ENCODE assay signal across 10 cellular contexts in genomic region chr12:93777249-93777648, GRCh38.
DNase-seq lines count a peak whose midpoint lies in the region; ATAC-seq and TF ChIP-seq lines count a peak whose summit lies in the region.
"Had no signal": no experiment of that assay in that cellular context is flagged by ENCODE, and none has a peak within 500 bp of the region (broad histone marks: within the 10 kb centered on the region; RNA-seq: fewer than 3 reads in every experiment).

No MANE protein-coding gene starts in this region.

- H3K18ac ChIP-seq in neuronal stem cell (ENCODE audit: low read length) = no peak overlapping the region

- ATAC-seq in natural killer cell (no peak), aorta (ENCODE audit: low FRiP score) (peak; percentile 64), HG03521 (IDR thresholded peaks at IDR 0.05; ENCODE audit: unreplicated experiment) (no peak)
- ATAC-seq in natural killer cell treated with Interleukin-12 subunit alpha and Interleukin-12 subunit beta and Interleukin-15 and Interleukin-18, amount 100 ng/mL, for 72 hours = no peak
- ATAC-seq: activated naive CD4-positive, alpha-beta T cell treated with anti-CD3 and anti-CD28 coated beads, Interleukin-2, amount 50 U/mL, for 72 hours had no signal

- H3K36me3 ChIP-seq in neuronal stem cell (replicated peaks in 1 of 2; ENCODE audit: control insufficient read depth in 2 of 2, insufficient read depth in 2 of 2, low read length in 2 of 2) (no peaks in the 10 kb centered on the region), aorta (ENCODE audit: control insufficient read depth in 1 of 2, insufficient read depth in 2 of 2, low read length in 1 of 2) (no peaks in the 10 kb centered on the region)

- no CpG with 5 or more reads among the region's 3 CpGs for WGBS in neuronal stem cell (ENCODE audit: extremely low coverage in 2 of 2, insufficient read length in 2 of 2, insufficient replicate concordance in 1 of 2), 2 donors
- 24 to 45% methylated on average over 3 of the region's 3 CpGs for WGBS in aorta, 2 donors

- H3K4me1 Mint-ChIP-seq in natural killer cell = peaks cover 35 to 40% of the 10 kb centered on the region in 2 donors
- peaks cover 29 to 58% of the 10 kb centered on the region in 2 donors for H3K4me1 Mint-ChIP-seq in natural killer cell treated with Interleukin-12 subunit alpha and Interleukin-12 subunit beta and Interleukin-15 and Interleukin-18, amount 100 ng/mL, for 72 hours (ENCODE audit: low read depth in 2 of 2)
- peaks cover 44% of the 10 kb centered on the region for H3K4me1 Mint-ChIP-seq in nephron progenitor cell
- H3K4me1 Mint-ChIP-seq in activated CD4-positive, alpha-beta memory T cell treated with anti-CD3 and anti-CD28 coated beads, Interleukin-2, amount 10 ng/mL, durations not matched to agents 7 days and 5 days = peaks cover 18% of the 10 kb centered on the region

- H3K36me3 Mint-ChIP-seq in natural killer cell (peaks cover 5% of the 10 kb centered on the region), nephron progenitor cell (ENCODE audit: low read depth) (no peaks in the 10 kb centered on the region)
- H3K36me3 Mint-ChIP-seq in natural killer cell treated with Interleukin-12 subunit alpha and Interleukin-12 subunit beta and Interleukin-15 and Interleukin-18, amount 100 ng/mL, for 72 hours = peaks cover 5% of the 10 kb centered on the region
- H3K36me3 Mint-ChIP-seq in activated CD4-positive, alpha-beta memory T cell treated with anti-CD3 and anti-CD28 coated beads, Interleukin-2, amount 10 ng/mL, durations not matched to agents 7 days and 5 days (ENCODE audit: low read depth) = peaks cover 10% of the 10 kb centered on the region

- H2BK12ac ChIP-seq in neuronal stem cell (ENCODE audit: low read length) = no peak overlapping the region

- no peak for TF ChIP-seq CTCF in natural killer cell (IDR thresholded peaks at IDR 0.05)
- no peak for TF ChIP-seq CTCF in fibroblast of mammary gland (conservative IDR thresholded peaks at IDR 0.05; ENCODE audit: control insufficient read depth, insufficient read depth, low read depth, low read length)
- no peak for TF ChIP-seq CTCF in nephron progenitor cell (IDR thresholded peaks at IDR 0.05)

- no peaks in the 10 kb centered on the region for H3K27me3 Mint-ChIP-seq in natural killer cell (ENCODE audit: low read depth in 2 of 2)
- no peaks in the 10 kb centered on the region for H3K27me3 Mint-ChIP-seq in natural killer cell treated with Interleukin-12 subunit alpha and Interleukin-12 subunit beta and Interleukin-15 and Interleukin-18, amount 100 ng/mL, for 72 hours
- peaks cover 2% of the 10 kb centered on the region for H3K27me3 Mint-ChIP-seq in nephron progenitor cell (ENCODE audit: low read depth, poor library complexity)
- no peaks in the 10 kb centered on the region for H3K27me3 Mint-ChIP-seq in activated CD4-positive, alpha-beta memory T cell treated with anti-CD3 and anti-CD28 coated beads, Interleukin-2, amount 10 ng/mL, durations not matched to agents 7 days and 5 days

- H2BK15ac ChIP-seq in neuronal stem cell (ENCODE audit: low read length) = no peak overlapping the region

- H3K14ac ChIP-seq in neuronal stem cell (ENCODE audit: low read length) = no peak overlapping the region

- POLR2A ChIA-PET in activated CD4-positive, alpha-beta memory T cell treated with anti-CD3 and anti-CD28 coated beads, Interleukin-2, amount 10 ng/mL, durations not matched to agents 7 days and 5 days (lab: Charles Lee) = no interaction called here

- H2BK5ac ChIP-seq in neuronal stem cell (ENCODE audit: low read length) = no peak overlapping the region

- intact Hi-C loops in natural killer cell (cut with micrococcal nuclease) = no loop called here
- intact Hi-C loops in aorta (cut with DNase I) = loop anchor here (5.0 kb wide), 1 partner anchor 35 kb away; no protein-coding TSS in a partner anchor

- DNase-seq in natural killer cell (no peak), fibroblast of mammary gland (ENCODE audit: low read depth) (peak; percentile 77), neuronal stem cell (ENCODE audit: low spot score) (no peak), aorta (no peak), nephron progenitor cell (no peak)
- DNase-seq in natural killer cell treated with Interleukin-12 subunit alpha and Interleukin-12 subunit beta and Interleukin-15 and Interleukin-18, amount 100 ng/mL, for 72 hours (ENCODE audit: low spot score) = no peak
- no peak for DNase-seq in activated CD4-positive, alpha-beta memory T cell treated with anti-CD3 and anti-CD28 coated beads, Interleukin-2, amount 10 ng/mL, durations not matched to agents 7 days and 5 days
- DNase-seq: NCI-H1436 had no signal

- H3K9me3 ChIP-seq in neuronal stem cell (replicated peaks in 1 of 2; ENCODE audit: control insufficient read depth in 2 of 2, insufficient read depth in 1 of 2, low read depth in 1 of 2, low read length in 2 of 2) (no peaks in the 10 kb centered on the region), aorta (ENCODE audit: control insufficient read depth, low read length) (no peaks in the 10 kb centered on the region)

- no peak overlapping the region for H4K91ac ChIP-seq in neuronal stem cell (ENCODE audit: low read depth, low read length, poor library complexity)

- H3K4ac ChIP-seq in neuronal stem cell (ENCODE audit: low read length) = no peak overlapping the region

- H3K79me1 ChIP-seq in neuronal stem cell (ENCODE audit: low read depth, low read length) = no peaks in the 10 kb centered on the region

- H3K4me3 Mint-ChIP-seq in natural killer cell (no peak overlapping the region), nephron progenitor cell (no peak overlapping the region)
- H3K4me3 Mint-ChIP-seq in natural killer cell treated with Interleukin-12 subunit alpha and Interleukin-12 subunit beta and Interleukin-15 and Interleukin-18, amount 100 ng/mL, for 72 hours = no peak overlapping the region
- no peak overlapping the region for H3K4me3 Mint-ChIP-seq in activated CD4-positive, alpha-beta memory T cell treated with anti-CD3 and anti-CD28 coated beads, Interleukin-2, amount 10 ng/mL, durations not matched to agents 7 days and 5 days

- H3K9me3 Mint-ChIP-seq in natural killer cell (peaks cover 2 to 3% of the 10 kb centered on the region in 2 donors), nephron progenitor cell (peaks cover 4% of the 10 kb centered on the region)
- peaks cover 7% of the 10 kb centered on the region for H3K9me3 Mint-ChIP-seq in natural killer cell treated with Interleukin-12 subunit alpha and Interleukin-12 subunit beta and Interleukin-15 and Interleukin-18, amount 100 ng/mL, for 72 hours
- peaks cover 8% of the 10 kb centered on the region for H3K9me3 Mint-ChIP-seq in activated CD4-positive, alpha-beta memory T cell treated with anti-CD3 and anti-CD28 coated beads, Interleukin-2, amount 10 ng/mL, durations not matched to agents 7 days and 5 days

- H2AK5ac ChIP-seq in neuronal stem cell (ENCODE audit: low read depth, low read length) = no peak overlapping the region

- no peak overlapping the region for H3K27ac ChIP-seq in neuronal stem cell (replicated peaks; ENCODE audit: low read length)
- peak overlapping the region; percentile 90 to 95 for H3K27ac ChIP-seq in aorta (ENCODE audit: low read depth in 1 of 2, low read length in 2 of 2)

- H3K4me1 ChIP-seq in neuronal stem cell (ENCODE audit: control insufficient read depth in 2 of 2, insufficient read depth in 1 of 2, low read depth in 1 of 2, low read length in 2 of 2) (peaks cover 0 to 11% of the 10 kb centered on the region in 2 donors), aorta (ENCODE audit: control insufficient read depth in 1 of 2, insufficient read depth in 2 of 2, low read length in 2 of 2) (peaks cover 6 to 16% of the 10 kb centered on the region in 2 donors)

- peak overlapping the region; percentile 42 for H2AFZ ChIP-seq in neuronal stem cell (ENCODE audit: low read length)

- H3K27me3 ChIP-seq in neuronal stem cell (ENCODE audit: control insufficient read depth in 3 of 3, insufficient read depth in 3 of 3, low read depth in 1 of 3, low read length in 3 of 3) (no peaks in the 10 kb centered on the region), aorta (ENCODE audit: control insufficient read depth in 1 of 2, insufficient read depth in 2 of 2, low read length in 1 of 2) (no peaks in the 10 kb centered on the region)

- no peak overlapping the region for H2BK120ac ChIP-seq in neuronal stem cell (ENCODE audit: low read depth, low read length)

- no peak overlapping the region for H3K4me3 ChIP-seq in fibroblast of mammary gland (ENCODE audit: control insufficient read depth, low read depth, low read length)
- H3K4me3 ChIP-seq in neuronal stem cell (ENCODE audit: low read length in 2 of 2) = no peak overlapping the region
- no peak overlapping the region for H3K4me3 ChIP-seq in aorta (ENCODE audit: low read length in 2 of 2)

- H3K9ac ChIP-seq in neuronal stem cell (ENCODE audit: low read depth, low read length, poor library complexity) = no peak overlapping the region

- no peak overlapping the region for H3K4me2 ChIP-seq in neuronal stem cell (ENCODE audit: insufficient read depth, low read length, poor library complexity, severe bottlenecking)

- CTCF ChIA-PET in activated CD4-positive, alpha-beta memory T cell treated with anti-CD3 and anti-CD28 coated beads, Interleukin-2, amount 10 ng/mL, durations not matched to agents 7 days and 5 days (lab: Charles Lee) = interaction anchor here (0.7 kb wide), 1 partner anchor 1435 kb away, joined by 3 read pairs; no protein-coding TSS in a partner anchor

- H3K27ac Mint-ChIP-seq in natural killer cell (peak overlapping the region; percentile 3 to 77), nephron progenitor cell (no peak overlapping the region)
- H3K27ac Mint-ChIP-seq in natural killer cell treated with Interleukin-12 subunit alpha and Interleukin-12 subunit beta and Interleukin-15 and Interleukin-18, amount 100 ng/mL, for 72 hours = peak overlapping the region in 1 of 2 donors; percentile 20
- no peak overlapping the region for H3K27ac Mint-ChIP-seq in activated CD4-positive, alpha-beta memory T cell treated with anti-CD3 and anti-CD28 coated beads, Interleukin-2, amount 10 ng/mL, durations not matched to agents 7 days and 5 days
- H3K27ac Mint-ChIP-seq: activated naive CD4-positive, alpha-beta T cell treated with anti-CD3 and anti-CD28 coated beads, Interleukin-2, amount 50 U/mL, for 72 hours had no signal

- H4K8ac ChIP-seq in neuronal stem cell (ENCODE audit: low read depth, low read length) = no peak overlapping the region

- no peak overlapping the region for H3K23ac ChIP-seq in neuronal stem cell (ENCODE audit: low read depth, low read length, poor library complexity)

Comparison
In these comparisons a context has a peak if more than half of its experiments do, and no peak if none do; other contexts are left out.
1. H3K27ac Mint-ChIP-seq: peak in natural killer cell (2 of 2); none in nephron progenitor cell (single experiment) and activated CD4-positive, alpha-beta memory T cell treated with anti-CD3 and anti-CD28 coated beads, Interleukin-2, amount 10 ng/mL, durations not matched to agents 7 days and 5 days (single experiment).